Comparison of ENCODE assay signal across 8 cellular contexts in the genomic region with DNA sequence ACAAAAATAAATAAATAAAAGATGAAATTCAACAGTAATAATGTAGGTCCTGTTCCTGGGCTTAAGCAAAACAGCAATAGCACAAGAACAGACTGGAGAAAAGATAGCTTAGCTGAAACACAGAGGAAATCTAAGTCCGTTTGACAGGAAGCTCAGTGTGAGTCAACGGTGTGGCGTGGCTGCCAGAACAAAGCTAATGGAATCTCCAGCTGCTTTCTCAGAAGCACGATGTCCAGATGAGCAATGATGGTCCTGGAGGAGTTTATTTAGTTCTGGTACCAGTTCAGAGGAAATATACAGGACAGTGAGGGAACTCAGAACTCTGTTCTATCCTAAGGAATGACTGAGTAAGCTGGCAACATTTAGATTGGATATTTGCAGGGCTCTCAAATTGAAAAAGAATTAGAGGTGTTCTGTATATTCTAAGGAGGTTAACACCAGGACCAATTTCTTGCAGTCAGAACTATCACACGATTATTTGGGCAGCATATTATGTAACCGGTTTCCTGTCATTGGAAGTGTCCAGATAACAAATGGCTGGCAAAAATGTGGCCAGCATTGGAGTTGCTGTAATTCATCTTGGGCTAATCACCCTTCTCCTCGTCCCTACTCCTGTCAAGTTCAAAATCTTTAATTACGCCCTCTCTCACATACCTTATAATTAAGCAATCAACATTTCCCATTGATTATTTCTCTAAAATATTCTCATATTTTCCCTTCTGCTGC. TPM values are rescaled to one million over a fixed set of nuclear protein-coding genes. Genes with fewer than 3 reads are reported as not detected.
DNase-seq lines count a peak whose midpoint lies in the region; ATAC-seq lines count a peak whose summit lies in the region.

No MANE protein-coding gene starts in this region.

- ATAC-seq in left cardiac atrium, result peak; percentile 67 to 81

- peaks cover 30% of the 10 kb centered on the region for H3K36me3 Mint-ChIP-seq in activated CD4-positive, alpha-beta memory T cell treated with anti-CD3 and anti-CD28 coated beads, Interleukin-2, amount 10 ng/mL, durations not matched to agents 7 days and 5 days (ENCODE audit: low read depth)

- peaks cover 5% of the 10 kb centered on the region for H3K4me1 ChIP-seq in thymus (ENCODE audit: control insufficient read depth, insufficient read depth, low read length)

- CTCF ChIA-PET in activated CD4-positive, alpha-beta memory T cell treated with anti-CD3 and anti-CD28 coated beads, Interleukin-2, amount 10 ng/mL, durations not matched to agents 7 days and 5 days (lab: Charles Lee), result interaction anchor here (0.7 to 2.2 kb wide), 6 partner anchors 8 to 22 kb away, joined by 3 to 26 read pairs (median 4); a partner anchor contains a TSS

- no peaks in the 10 kb centered on the region for H3K9me3 ChIP-seq in thymus (ENCODE audit: control insufficient read depth)

- POLR2A ChIA-PET in activated CD4-positive, alpha-beta memory T cell treated with anti-CD3 and anti-CD28 coated beads, Interleukin-2, amount 10 ng/mL, durations not matched to agents 7 days and 5 days (lab: Charles Lee), result interaction anchor here (0.6 to 1.1 kb wide), 5 partner anchors 10 to 856 kb away, joined by 3 to 10 read pairs (median 3); a partner anchor contains a TSS

- no peaks in the 10 kb centered on the region for H3K27me3 ChIP-seq in thymus (ENCODE audit: control insufficient read depth, insufficient read depth)

- H3K4me3 Mint-ChIP-seq in activated CD4-positive, alpha-beta memory T cell treated with anti-CD3 and anti-CD28 coated beads, Interleukin-2, amount 10 ng/mL, durations not matched to agents 7 days and 5 days, result peak overlapping the region; percentile 24

- no peaks in the 10 kb centered on the region for H3K27me3 Mint-ChIP-seq in activated CD4-positive, alpha-beta memory T cell treated with anti-CD3 and anti-CD28 coated beads, Interleukin-2, amount 10 ng/mL, durations not matched to agents 7 days and 5 days

- H3K9me3 Mint-ChIP-seq in activated CD4-positive, alpha-beta memory T cell treated with anti-CD3 and anti-CD28 coated beads, Interleukin-2, amount 10 ng/mL, durations not matched to agents 7 days and 5 days, result no peaks in the 10 kb centered on the region

- H3K36me3 ChIP-seq in thymus (ENCODE audit: control insufficient read depth, insufficient read depth), result no peaks in the 10 kb centered on the region

- WGBS in thymus, result 29% methylated on average over 8 of the region's 8 CpGs

- H3K27ac Mint-ChIP-seq in activated CD4-positive, alpha-beta memory T cell treated with anti-CD3 and anti-CD28 coated beads, Interleukin-2, amount 10 ng/mL, durations not matched to agents 7 days and 5 days, result peak overlapping the region; percentile 98

- peak overlapping the region; percentile 52 for H3K27ac ChIP-seq in thymus (ENCODE audit: low read depth)

- intact Hi-C loops in left cardiac atrium (cut with DNase I), result no loop called here

- H3K4me1 Mint-ChIP-seq in activated CD4-positive, alpha-beta memory T cell treated with anti-CD3 and anti-CD28 coated beads, Interleukin-2, amount 10 ng/mL, durations not matched to agents 7 days and 5 days, result peaks cover 86% of the 10 kb centered on the region

- no peak overlapping the region for H3K4me3 ChIP-seq in thymus (ENCODE audit: low read length)

- DNase-seq in activated CD8-positive, alpha-beta memory T cell treated with anti-CD3 and anti-CD28 coated beads, Interleukin-2, amount 50 U/mL, for 4 hours, result peak; percentile 33
- no peak for DNase-seq in activated CD8-positive, alpha-beta memory T cell treated with anti-CD3 and anti-CD28 coated beads, Interleukin-2, amount 50 U/mL, for 48 hours
- DNase-seq in activated CD4-positive, alpha-beta memory T cell treated with anti-CD3 and anti-CD28 coated beads, Interleukin-2, amount 10 ng/mL, durations not matched to agents 7 days and 5 days, result peak; percentile 42
- DNase-seq in left cardiac atrium (peak; percentile 71), COLO668 (lab: John Stamatoyannopoulos, UW; ENCODE audit: unreplicated experiment) (no peak), SKM-1 treated with dmso at 0.1 percent for 144 hours (lab: John Stamatoyannopoulos, UW; ENCODE audit: unreplicated experiment) (no peak), mesenteric fat pad (ENCODE audit: low spot score) (no peak)

RNA-seq across cellular contexts. Expression of a gene that starts 12.7 kb away (rescaled TPM):
- 10 to 100 TPM; 10.5 to 12.0 TPM for total RNA-seq in activated CD4-positive, alpha-beta memory T cell treated with anti-CD3 and anti-CD28 coated beads, Interleukin-2, amount 10 ng/mL, durations not matched to agents 7 days and 5 days
- total RNA-seq in left cardiac atrium, result 10 to 100 TPM; 10.2 to 18.1 TPM
- 5.0 TPM for polyA plus RNA-seq in thymus
- 13.7 TPM for total RNA-seq in mesenteric fat pad

RNA-seq across cellular contexts. Expression of a gene that starts 24.5 kb away (rescaled TPM):
- 10 to 100 TPM; 46.8 to 50.4 TPM for total RNA-seq in activated CD4-positive, alpha-beta memory T cell treated with anti-CD3 and anti-CD28 coated beads, Interleukin-2, amount 10 ng/mL, durations not matched to agents 7 days and 5 days
- total RNA-seq in left cardiac atrium (10 to 100 TPM; 19.5 to 34.3 TPM), mesenteric fat pad (46.8 TPM)
- 34.0 TPM for polyA plus RNA-seq in thymus

Comparison
In these comparisons a context has a peak if more than half of its experiments do, and no peak if none do; other contexts are left out.
1. DNase-seq: peak in activated CD8-positive, alpha-beta memory T cell treated with anti-CD3 and anti-CD28 coated beads, Interleukin-2, amount 50 U/mL, for 4 hours (single experiment), activated CD4-positive, alpha-beta memory T cell treated with anti-CD3 and anti-CD28 coated beads, Interleukin-2, amount 10 ng/mL, durations not matched to agents 7 days and 5 days (single experiment) and left cardiac atrium (single experiment); none in activated CD8-positive, alpha-beta memory T cell treated with anti-CD3 and anti-CD28 coated beads, Interleukin-2, amount 50 U/mL, for 48 hours (single experiment), COLO668 (single experiment), SKM-1 treated with dmso at 0.1 percent for 144 hours (single experiment) and mesenteric fat pad (single experiment).